ENCODE assay signal across 7 cellular contexts in genomic region chr1:196004388-196004787, GRCh38.
A peak's percentile ranks its signal among the peaks of the same experiment; 100 is the strongest.
DNase-seq lines count a peak whose midpoint lies in the region; ATAC-seq and TF ChIP-seq lines count a peak whose summit lies in the region.
"Not testable (repeated sequence)": the region's sequence is repeated elsewhere in the genome, so short reads cannot be mapped to it uniquely, and the experiment has no call there.

No MANE protein-coding gene starts in this region.

- H3K4me1 Mint-ChIP-seq in H9 (peaks cover 26 to 31% of the 10 kb centered on the region in 2 experiments), WTC11 (peaks cover 48% of the 10 kb centered on the region)
- not testable (repeated sequence) for H3K4me1 Mint-ChIP-seq in endodermal cell

- H3K23ac ChIP-seq in H9 (ENCODE audit: insufficient read length, low read depth, low read length); mesendoderm (ENCODE audit: low read length): not testable (repeated sequence)

- not testable (repeated sequence) for H3K4ac ChIP-seq in H9 (ENCODE audit: low read depth, low read length); mesendoderm (ENCODE audit: low read depth, low read length)

- not testable (repeated sequence) for H3K79me2 ChIP-seq in H9 (ENCODE audit: insufficient read depth, low read length); mesendoderm (ENCODE audit: control insufficient read depth, insufficient read depth, low read length)

- not testable (repeated sequence) for H3K9me3 ChIP-seq in H9 (ENCODE audit: control insufficient read depth, low read depth, low read length); HUES6 (ENCODE audit: control insufficient read depth, insufficient read depth, low read depth, low read length); endodermal cell (ENCODE audit: control insufficient read depth, low read length); iPS DF 6.9 (ENCODE audit: control insufficient read depth, insufficient read depth, low read length)

- not testable (repeated sequence) for H4K20me1 ChIP-seq in H9 (ENCODE audit: control insufficient read depth, insufficient read depth, insufficient read length)

- H3K36me3 ChIP-seq in HUES6 (ENCODE audit: control insufficient read depth, insufficient read depth, low read length); endodermal cell (ENCODE audit: control insufficient read depth, insufficient read depth, low read length); iPS DF 6.9 (ENCODE audit: control insufficient read depth, insufficient read depth, low read length); mesendoderm (ENCODE audit: control insufficient read depth, insufficient read depth, low read length): not testable (repeated sequence)

- not testable (repeated sequence) for H3K9me3 Mint-ChIP-seq in H9, endodermal cell
- H3K9me3 Mint-ChIP-seq in WTC11 = peaks cover 33% of the 10 kb centered on the region

- H3K9ac ChIP-seq in H9 (ENCODE audit: extremely low read depth, insufficient read length, low read length); endodermal cell (ENCODE audit: extremely low read depth, low read length, poor library complexity, severe bottlenecking); mesendoderm (ENCODE audit: low read length): not testable (repeated sequence)
- H3K9ac ChIP-seq in HUES6 (ENCODE audit: low read length) = peak overlapping the region; percentile 51

- H2BK120ac ChIP-seq in H9 (ENCODE audit: low read depth, low read length, poor library complexity, severe bottlenecking); mesendoderm (ENCODE audit: low read depth, low read length): not testable (repeated sequence)

- not testable (repeated sequence) for H3K56ac ChIP-seq in H9 (ENCODE audit: insufficient read length, low read depth, low read length); mesendoderm (ENCODE audit: low read length)

- ATAC-seq in WTC11 = not testable (repeated sequence)

- CTCF ChIA-PET in WTC11 (lab: Charles Lee) = not testable (repeated sequence)

- not testable (repeated sequence) for H3K27me3 Mint-ChIP-seq in H9 (ENCODE audit: low read depth); WTC11 (ENCODE audit: low read depth); endodermal cell (ENCODE audit: insufficient read depth)

- not testable (repeated sequence) for H4K91ac ChIP-seq in H9 (ENCODE audit: insufficient read length, low read depth, low read length)

- no CpG with 5 or more reads among the region's 5 CpGs for WGBS in H9 (ENCODE audit: extremely low coverage, insufficient read length, low lambda C conversion rate)
- WGBS in endodermal cell (ENCODE audit: insufficient coverage in 1 of 2, insufficient read length in 1 of 2), 2 experiments = 56 to 62% methylated on average over 2 to 4 of the region's 5 CpGs
- WGBS in iPS DF 6.9 (ENCODE audit: insufficient coverage, insufficient read length) = no CpG with 5 or more reads among the region's 5 CpGs
- WGBS in mesendoderm (ENCODE audit: extremely low coverage, insufficient coverage, low lambda C conversion rate) = no CpG with 5 or more reads among the region's 5 CpGs

- not testable (repeated sequence) for H2AK5ac ChIP-seq in H9 (ENCODE audit: insufficient read length, low read length); mesendoderm (ENCODE audit: low read length)

- not testable (repeated sequence) for H3T11ph ChIP-seq in H9 (ENCODE audit: low read length)

- H3K27ac ChIP-seq in H9 (ENCODE audit: insufficient read length, low read depth, low read length); endodermal cell (ENCODE audit: low read depth, low read length); iPS DF 6.9 (ENCODE audit: low read length); mesendoderm (ENCODE audit: low read depth, low read length): not testable (repeated sequence)
- H3K27ac ChIP-seq in HUES6 (ENCODE audit: low read depth, low read length) = peak overlapping the region; percentile 89; the same call in 1 of the 2 replicates

- H4K5ac ChIP-seq in H9 (ENCODE audit: insufficient read length, low read depth, low read length); mesendoderm (ENCODE audit: low read length): not testable (repeated sequence)

- not testable (repeated sequence) for H4K8ac ChIP-seq in H9 (replicated peaks; ENCODE audit: insufficient read length, low read depth, low read length); mesendoderm (ENCODE audit: low read depth, low read length)

- not testable (repeated sequence) for H2BK15ac ChIP-seq in H9 (ENCODE audit: low read depth, low read length); mesendoderm (replicated peaks; ENCODE audit: low read depth)

- H3K27me3 ChIP-seq in H9 (ENCODE audit: insufficient read depth, low read length); HUES6 (ENCODE audit: control insufficient read depth, insufficient read depth, low read length); endodermal cell (ENCODE audit: control insufficient read depth, insufficient read depth, low read length, poor library complexity, severe bottlenecking); iPS DF 6.9 (ENCODE audit: control insufficient read depth, insufficient read depth, low read length); mesendoderm (ENCODE audit: insufficient read depth, low read length, poor library complexity): not testable (repeated sequence)

- POLR2A ChIA-PET in WTC11 (lab: Charles Lee) = not testable (repeated sequence)

- TF ChIP-seq CTCF in H9 (conservative IDR thresholded peaks at IDR 0.05); WTC11 (IDR thresholded peaks at IDR 0.05); endodermal cell (conservative IDR thresholded peaks at IDR 0.05): not testable (repeated sequence)

- H2BK5ac ChIP-seq in H9 (ENCODE audit: insufficient read length, low read length); mesendoderm (ENCODE audit: low read length): not testable (repeated sequence)

- H3K14ac ChIP-seq in H9 (ENCODE audit: insufficient read depth, low read length) = not testable (repeated sequence)

- peaks cover 0 to 15% (median 11%) of the 10 kb centered on the region in 3 experiments; a peak in 6 of 7 replicates for H3K36me3 Mint-ChIP-seq in H9 (ENCODE audit: insufficient read depth in 1 of 3, low read depth in 3 of 3)
- H3K36me3 Mint-ChIP-seq in WTC11 = peaks cover 32% of the 10 kb centered on the region
- H3K36me3 Mint-ChIP-seq in endodermal cell (ENCODE audit: low read depth) = not testable (repeated sequence)

- H3K23me2 ChIP-seq in H9 (ENCODE audit: insufficient read length, low read depth, low read length, poor library complexity, severe bottlenecking) = not testable (repeated sequence)

- H3K27ac Mint-ChIP-seq in H9 (peak overlapping the region; percentile 55 to 97 (median 76)), WTC11 (peak overlapping the region; percentile 95), endodermal cell (peak overlapping the region; percentile 10)

- H3K79me1 ChIP-seq in H9 (ENCODE audit: insufficient read depth, low read depth, low read length, poor library complexity, severe bottlenecking); mesendoderm (ENCODE audit: low read length): not testable (repeated sequence)

- H3K4me2 ChIP-seq in H9 (ENCODE audit: insufficient read depth, insufficient read length, low read length); mesendoderm (ENCODE audit: low read length): not testable (repeated sequence)

- not testable (repeated sequence) for H3K4me1 ChIP-seq in H9 (ENCODE audit: insufficient read depth, low read length); endodermal cell (ENCODE audit: control insufficient read depth, insufficient read depth, low read length); iPS DF 6.9 (ENCODE audit: control insufficient read depth, insufficient read depth, low read length); mesendoderm (ENCODE audit: control insufficient read depth, low read depth, low read length)
- peaks cover 24% of the 10 kb centered on the region for H3K4me1 ChIP-seq in HUES6 (ENCODE audit: control insufficient read depth, insufficient read depth, low read length)

- H3K4me3 Mint-ChIP-seq in H9 (peak overlapping the region; percentile 13 to 25; a peak in 4 of 5 replicates), WTC11 (peak overlapping the region; percentile 22; the same call in 1 of the 2 replicates)
- H3K4me3 Mint-ChIP-seq in endodermal cell = not testable (repeated sequence)

- not testable (repeated sequence) for H2AFZ ChIP-seq in H9 (ENCODE audit: low read length)

- H2BK12ac ChIP-seq in H9 (ENCODE audit: insufficient read length, low read depth, low read length) = not testable (repeated sequence)

- H3K4me3 ChIP-seq in HUES6 (ENCODE audit: low read depth, low read length); endodermal cell (ENCODE audit: low read length); iPS DF 6.9 (ENCODE audit: low read length); mesendoderm (ENCODE audit: low read length): not testable (repeated sequence)

- not testable (repeated sequence) for H2BK20ac ChIP-seq in H9 (ENCODE audit: low read depth, low read length, poor library complexity, severe bottlenecking)

- H3K18ac ChIP-seq in H9 (ENCODE audit: insufficient read length, low read depth, low read length); mesendoderm (ENCODE audit: low read length): not testable (repeated sequence)

- peak; percentile 38 for DNase-seq in H9
- DNase-seq in WTC11 (ENCODE audit: low spot score) = not testable (repeated sequence)
- DNase-seq in endodermal cell = peak; percentile 71
- DNase-seq in iPS DF 19.7 (ENCODE audit: low read depth, low spot score) = peak; percentile 74
- peak; percentile 27 for DNase-seq in iPS DF 6.9 (ENCODE audit: low read depth, low spot score)
- peak; percentile 9 for DNase-seq in mesendoderm

TF ChIP-seq in WTC11, 78 proteins besides CTCF, POLR2A, EP300 and RAD21 (continues in another document):
- TF ChIP-seq SP1 (CRISPR knock-in tag; conservative IDR thresholded peaks at IDR 0.05) (0 out of 2 replicates have a peak, but pooled peaks have one; percentile 33), CREM (CRISPR knock-in tag; IDR thresholded peaks at IDR 0.05) (0 out of 2 replicates have a peak, but pooled peaks have one; percentile 27), ZNF423 (CRISPR knock-in tag; IDR thresholded peaks at IDR 0.05) (peak; percentile 59; the same call in 1 of the 2 replicates)

Comparison
In these comparisons a context has a peak if more than half of its experiments do, and no peak if none do; other contexts are left out.
1. H3K27ac Mint-ChIP-seq: peak in every context shown above with its lines; median percentile 95 in WTC11; 76 in H9; 10 in endodermal cell.